Comparison of ENCODE assay signal across 17 cellular contexts in the genomic region with DNA sequence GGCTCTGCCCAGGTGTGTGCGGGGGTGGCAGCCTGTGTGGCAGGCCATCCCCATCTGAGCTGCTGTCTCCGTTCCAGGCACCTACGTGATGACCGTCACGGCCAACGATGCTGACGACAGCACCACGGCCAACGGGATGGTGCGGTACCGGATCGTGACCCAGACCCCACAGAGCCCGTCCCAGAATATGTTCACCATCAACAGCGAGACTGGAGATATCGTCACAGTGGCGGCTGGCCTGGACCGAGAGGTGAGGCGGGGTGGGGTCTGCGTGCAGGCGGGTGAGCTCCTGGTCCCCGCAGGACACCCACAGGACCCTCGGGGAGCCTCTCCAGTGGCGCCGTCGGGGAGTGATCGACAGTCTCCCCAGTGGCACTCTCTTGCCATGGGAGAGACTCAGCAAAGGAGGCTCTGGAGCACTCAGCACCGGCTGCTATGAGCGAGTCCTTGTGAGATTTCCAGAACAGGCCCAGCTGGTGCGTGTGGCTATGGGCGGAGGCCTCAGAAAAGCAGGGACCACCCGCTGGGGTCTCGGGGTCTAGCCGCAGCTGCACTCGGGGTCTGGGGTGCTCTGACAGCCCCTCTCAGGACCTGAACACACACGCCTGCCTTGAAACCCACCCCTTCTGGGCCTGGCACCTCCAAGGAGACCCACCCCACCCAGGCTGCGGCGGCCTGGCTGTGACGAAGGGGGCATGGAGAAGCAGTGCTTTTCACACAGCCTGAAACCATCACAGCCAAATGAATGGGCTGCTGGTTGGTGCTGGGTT.
"Had no signal": no experiment of that assay in that cellular context is flagged by ENCODE, and none has a peak within 500 bp of the region (broad histone marks: within the 10 kb centered on the region; RNA-seq: fewer than 3 reads in every experiment).

No MANE protein-coding gene starts in this region.

- FAIRE-seq: colon, endothelial cell of umbilical vein, frontal cortex, islet of Langerhans, keratinocyte had no signal

- H3K4me3 ChIP-seq: coronary artery, dorsolateral prefrontal cortex, esophagus muscularis mucosa, heart right ventricle, left lung, lung, mucosa of descending colon had no signal

- H3K27ac ChIP-seq: coronary artery, dorsolateral prefrontal cortex, esophagus muscularis mucosa, foreskin keratinocyte, heart right ventricle, left lung had no signal

- DNase-seq: dorsolateral prefrontal cortex; effector CD4-positive, alpha-beta T cell; effector memory CD4-positive, alpha-beta T cell; hippocampal formation; left cardiac atrium had no signal

- ATAC-seq: left lung, mucosa of descending colon had no signal

- H3K36me3 ChIP-seq: esophagus muscularis mucosa, heart right ventricle, left lung had no signal

- H3K9me3 ChIP-seq: mucosa of descending colon had no signal

- H3K4me1 ChIP-seq: esophagus muscularis mucosa, foreskin keratinocyte, heart right ventricle, left lung had no signal

- H3K27me3 ChIP-seq: dorsolateral prefrontal cortex had no signal
